In the genomic region with DNA sequence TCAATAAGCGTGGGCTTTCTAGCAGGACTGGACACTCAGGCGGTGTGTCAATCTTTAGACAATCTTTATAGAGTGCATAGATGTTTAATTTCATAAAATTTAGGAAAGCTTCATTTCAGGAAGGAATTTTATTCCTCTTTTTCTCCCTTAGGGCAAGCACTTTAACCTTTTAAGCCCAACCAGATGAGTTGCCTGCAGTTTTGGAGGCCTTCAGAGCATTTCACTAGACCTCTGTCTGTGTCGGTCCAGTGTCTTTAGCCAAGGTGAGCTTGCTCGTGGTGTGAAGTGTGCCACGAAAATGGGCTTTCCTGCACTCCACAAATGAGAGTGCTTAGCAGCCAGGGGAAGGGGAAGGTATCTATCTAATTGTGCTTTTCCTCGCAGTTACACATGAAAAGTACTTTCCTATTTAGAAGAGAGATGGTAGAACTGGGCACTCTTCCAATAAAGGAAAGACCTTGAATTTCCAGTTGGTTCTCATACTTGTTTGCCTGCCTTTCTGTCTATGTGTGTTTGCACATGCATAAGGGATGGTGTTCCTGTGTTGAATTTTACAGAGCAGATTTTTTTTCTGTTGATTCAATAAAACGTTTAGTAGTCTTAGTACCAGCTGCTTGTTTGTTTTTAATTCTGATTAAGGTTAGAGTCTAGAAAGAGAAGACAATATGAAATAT, we compare ENCODE assay signal across 9 cellular contexts. TPM values are rescaled to one million over a fixed set of nuclear protein-coding genes. Genes with fewer than 3 reads are reported as not detected.
A peak's percentile ranks its signal among the peaks of the same experiment; 100 is the strongest.
DNase-seq lines count a peak whose midpoint lies in the region; FAIRE-seq and TF ChIP-seq lines count a peak whose summit lies in the region.
"Had no signal": no experiment of that assay in that cellular context is flagged by ENCODE, and none has a peak within 500 bp of the region (broad histone marks: within the 10 kb centered on the region; RNA-seq: fewer than 3 reads in every experiment).

No MANE protein-coding gene starts in this region.

- peaks cover 2% of the 10 kb centered on the region for H3K4me1 ChIP-seq in astrocyte (ENCODE audit: insufficient read depth, low read length)
- H3K4me1 ChIP-seq in muscle layer of colon (ENCODE audit: insufficient read depth, low read length), result no peaks in the 10 kb centered on the region

- no peaks in the 10 kb centered on the region for H3K79me2 ChIP-seq in astrocyte (ENCODE audit: insufficient read depth, low read length)

- TF ChIP-seq CTCF in AG04450 (IDR thresholded peaks at IDR 0.05; ENCODE audit: low read depth, low read length), result no peak
- no peak for TF ChIP-seq CTCF in astrocyte (IDR thresholded peaks at IDR 0.05; ENCODE audit: insufficient read depth, low read depth, low read length)

- DNase-seq in AG04450 (ENCODE audit: low read depth, low spot score), result no peak
- no peak for DNase-seq in astrocyte (ENCODE audit: low read depth)
- no peak for DNase-seq in urothelium cell line (ENCODE audit: low spot score)
- DNase-seq in NCI-H2171 (lab: John Stamatoyannopoulos, UW), result no peak
- DNase-seq in NCI-H82 (lab: John Stamatoyannopoulos, UW), result no peak
- no peak for DNase-seq in HTR-8/SVneo (ENCODE audit: insufficient read length, low spot score)

- no peaks in the 10 kb centered on the region for H3K27me3 Mint-ChIP-seq in IgD-negative memory B cell
- no peaks in the 10 kb centered on the region for H3K27me3 Mint-ChIP-seq in astrocyte (ENCODE audit: low read depth, unreplicated experiment)

- no peak overlapping the region for H3K27ac ChIP-seq in AG04450 (ENCODE audit: low read depth, low read length)
- no peak overlapping the region for H3K27ac ChIP-seq in astrocyte (ENCODE audit: low read depth, low read length)
- H3K27ac ChIP-seq in muscle layer of colon (ENCODE audit: low read depth, low read length), result no peak overlapping the region

- H3K9ac ChIP-seq in astrocyte (ENCODE audit: low read length), result no peak overlapping the region
- H3K9ac ChIP-seq in muscle layer of colon (ENCODE audit: low read length), result no peak overlapping the region

- H2AFZ ChIP-seq in astrocyte (ENCODE audit: low read depth, low read length), result peak overlapping the region; percentile 94

- H3K36me3 Mint-ChIP-seq in IgD-negative memory B cell (peaks cover 2% of the 10 kb centered on the region), astrocyte (ENCODE audit: low read depth, unreplicated experiment) (peaks cover 2% of the 10 kb centered on the region)

- H3K27ac Mint-ChIP-seq in IgD-negative memory B cell, result peak overlapping the region in 1 of 3 donors; percentile 55
- peak overlapping the region; percentile 60 for H3K27ac Mint-ChIP-seq in astrocyte (ENCODE audit: unreplicated experiment)

- no peaks in the 10 kb centered on the region for H4K20me1 ChIP-seq in astrocyte (ENCODE audit: insufficient read depth, low read length)

- no peak for FAIRE-seq in astrocyte (lab: Jason Lieb, UNC)
- no peak for FAIRE-seq in urothelium cell line (lab: Jason Lieb, UNC)
- no peak for FAIRE-seq in HTR-8/SVneo (lab: Jason Lieb, UNC)

- H3K27me3 ChIP-seq in AG04450 (ENCODE audit: control insufficient read depth, insufficient read depth, low read length) (no peaks in the 10 kb centered on the region), astrocyte (ENCODE audit: insufficient read depth, low read length) (no peaks in the 10 kb centered on the region), muscle layer of colon (ENCODE audit: control insufficient read depth in 1 of 2, insufficient read depth in 2 of 2, low read length in 2 of 2) (no peaks in the 10 kb centered on the region)

- peaks cover 0 to 2% (median 0%) of the 10 kb centered on the region in 3 donors for H3K9me3 Mint-ChIP-seq in IgD-negative memory B cell
- H3K9me3 Mint-ChIP-seq in astrocyte (ENCODE audit: unreplicated experiment), result peaks cover 2% of the 10 kb centered on the region

- POLR2A ChIA-PET in AG04450 (lab: Yijun Ruan, JAX), result no interaction called here

- H3K4me3 Mint-ChIP-seq in IgD-negative memory B cell (peak overlapping the region in 3 of 4 donors; percentile 91 to 98 (median 95)), astrocyte (ENCODE audit: unreplicated experiment) (peak overlapping the region; percentile 100)

- no peaks in the 10 kb centered on the region for H3K36me3 ChIP-seq in astrocyte (ENCODE audit: insufficient read depth, low read length)
- no peaks in the 10 kb centered on the region for H3K36me3 ChIP-seq in muscle layer of colon (ENCODE audit: insufficient read depth, low read length)

- peak overlapping the region; percentile 98 for H3K4me2 ChIP-seq in astrocyte (ENCODE audit: low read length)

- H3K4me3 ChIP-seq in AG04450 (ENCODE audit: low read depth, low read length), result peak overlapping the region; percentile 84
- peak overlapping the region; percentile 95 for H3K4me3 ChIP-seq in astrocyte (ENCODE audit: insufficient read depth, low read depth, low read length)
- peak overlapping the region; percentile 65 to 74 for H3K4me3 ChIP-seq in muscle layer of colon (ENCODE audit: low read depth in 1 of 2, low read length in 2 of 2)

- H3K4me1 Mint-ChIP-seq in IgD-negative memory B cell, result peaks cover 0 to 8% (median 7%) of the 10 kb centered on the region in 3 donors
- H3K4me1 Mint-ChIP-seq in astrocyte (ENCODE audit: low read depth, unreplicated experiment), result no peaks in the 10 kb centered on the region

- H3K9me3 ChIP-seq in AG04450 (ENCODE audit: control insufficient read depth, insufficient read depth, low read length) (peaks cover 5% of the 10 kb centered on the region; the same call in 1 of the 2 replicates), astrocyte (ENCODE audit: insufficient read depth, low read depth, low read length) (no peaks in the 10 kb centered on the region), muscle layer of colon (ENCODE audit: low read length) (no peaks in the 10 kb centered on the region)

- CTCF ChIA-PET in AG04450 (lab: Charles Lee), result interaction anchor here (1.2 to 3.7 kb wide), 2 partner anchors 13 to 119 kb away, joined by 7 to 13 read pairs; no protein-coding TSS in a partner anchor

RNA-seq across cellular contexts. Expression of a gene that starts 53.6 kb away (rescaled TPM):
- not detected in 2 replicates for polyA plus RNA-seq in AG04450 (2011; rRNA removed)
- not detected in 2 replicates for polyA minus RNA-seq in AG04450 (2011; rRNA and poly(A)+ RNA removed)
- not detected for polyA plus RNA-seq in IgD-negative memory B cell
- total RNA-seq in astrocyte, result not detected in 2 replicates
- total RNA-seq: HT1080 had no signal
